ENCODE assay signal across 8 cellular contexts in genomic region chr13:85806553-85807175, GRCh38. TPM values are rescaled to one million over a fixed set of nuclear protein-coding genes. Genes with fewer than 3 reads are reported as not detected.
DNase-seq lines count a peak whose midpoint lies in the region; ATAC-seq and TF ChIP-seq lines count a peak whose summit lies in the region.

No MANE protein-coding gene starts in this region.

- no peaks in the 10 kb centered on the region for H3K4me1 Mint-ChIP-seq in activated T-helper 17 cell treated with anti-CD3 and anti-CD28 coated beads, Interleukin-2, amount 50 U/mL, for 72 hours

- no peak overlapping the region for H3K27ac ChIP-seq in cardiac muscle cell
- no peak overlapping the region for H3K27ac ChIP-seq in vagina

- intact Hi-C loops in left ventricle myocardium superior (cut with micrococcal nuclease) (loop anchor here (10.0 kb wide), 1 partner anchor 892 kb away; no protein-coding TSS in a partner anchor), vagina (cut with DNase I) (no loop called here)

- ATAC-seq in left ventricle myocardium superior (no peak), HG02852 (IDR thresholded peaks at IDR 0.05; ENCODE audit: unreplicated experiment) (peak; percentile 84)
- peak; percentile 49 for ATAC-seq in activated T-helper 17 cell treated with anti-CD3 and anti-CD28 coated beads, Interleukin-2, amount 50 U/mL, for 72 hours (replicated peaks)

- no peaks in the 10 kb centered on the region for H3K36me3 Mint-ChIP-seq in activated T-helper 17 cell treated with anti-CD3 and anti-CD28 coated beads, Interleukin-2, amount 50 U/mL, for 72 hours (ENCODE audit: low read depth)

- DNase-seq in cardiac muscle cell (ENCODE audit: low read depth in 1 of 2, low spot score in 1 of 2) (peak; percentile 72 to 75), left ventricle myocardium superior (no peak), NCI-H1930 (lab: John Stamatoyannopoulos, UW) (peak; percentile 17 to 39), iris pigment epithelial cell (ENCODE audit: low read depth) (peak; percentile 52), vagina (ENCODE audit: extremely low spot score in 2 of 2) (no peak), middle frontal gyrus (ENCODE audit: extremely low spot score, low spot score) (no peak)

- no peak for TF ChIP-seq POLR2A in vagina (IDR thresholded peaks at IDR 0.05)

- no peak overlapping the region for H3K4me3 ChIP-seq in cardiac muscle cell
- H3K4me3 ChIP-seq in vagina = no peak overlapping the region

- no peak overlapping the region for H3K27ac Mint-ChIP-seq in activated T-helper 17 cell treated with anti-CD3 and anti-CD28 coated beads, Interleukin-2, amount 50 U/mL, for 72 hours

- H3K27me3 Mint-ChIP-seq in activated T-helper 17 cell treated with anti-CD3 and anti-CD28 coated beads, Interleukin-2, amount 50 U/mL, for 72 hours = no peaks in the 10 kb centered on the region

- H3K27me3 ChIP-seq in cardiac muscle cell (no peaks in the 10 kb centered on the region), vagina (no peaks in the 10 kb centered on the region)

- no peaks in the 10 kb centered on the region for H3K4me1 ChIP-seq in cardiac muscle cell (ENCODE audit: low read depth)
- H3K4me1 ChIP-seq in vagina = no peaks in the 10 kb centered on the region

- peak; percentile 44 for TF ChIP-seq CTCF in cardiac muscle cell (IDR thresholded peaks at IDR 0.05; ENCODE audit: low read depth, low read length)
- TF ChIP-seq CTCF in vagina (IDR thresholded peaks at IDR 0.05) = peak in 2 of 3 experiments; percentile 24 to 46

- H3K36me3 ChIP-seq in cardiac muscle cell (no peaks in the 10 kb centered on the region), vagina (no peaks in the 10 kb centered on the region)

- no peaks in the 10 kb centered on the region for H3K9me3 Mint-ChIP-seq in activated T-helper 17 cell treated with anti-CD3 and anti-CD28 coated beads, Interleukin-2, amount 50 U/mL, for 72 hours

- H3K9me3 ChIP-seq in cardiac muscle cell (ENCODE audit: low read depth) = no peaks in the 10 kb centered on the region
- H3K9me3 ChIP-seq in vagina = no peaks in the 10 kb centered on the region

- no peak overlapping the region for H3K4me3 Mint-ChIP-seq in activated T-helper 17 cell treated with anti-CD3 and anti-CD28 coated beads, Interleukin-2, amount 50 U/mL, for 72 hours

RNA-seq across cellular contexts. Expression of gene SLITRK6, which starts 7.4 kb away (rescaled TPM):
- not detected in 2 replicates for total RNA-seq in cardiac muscle cell
- polyA plus RNA-seq in cardiac muscle cell = 0.07 TPM in 1 of 2 replicates, not detected in the other
- 1.9 TPM for total RNA-seq in left ventricle myocardium superior
- not detected for total RNA-seq in activated T-helper 17 cell treated with anti-CD3 and anti-CD28 coated beads, Interleukin-2, amount 50 U/mL, for 72 hours
- 0.74 TPM for total RNA-seq in vagina

Comparison
In these comparisons a context has a peak if more than half of its experiments do, and no peak if none do; other contexts are left out.
1. DNase-seq: peak in cardiac muscle cell (2 of 2), NCI-H1930 (2 of 2) and iris pigment epithelial cell (single experiment); none in left ventricle myocardium superior (single experiment), vagina (0 of 2) and middle frontal gyrus (single experiment).